In the genomic region with DNA sequence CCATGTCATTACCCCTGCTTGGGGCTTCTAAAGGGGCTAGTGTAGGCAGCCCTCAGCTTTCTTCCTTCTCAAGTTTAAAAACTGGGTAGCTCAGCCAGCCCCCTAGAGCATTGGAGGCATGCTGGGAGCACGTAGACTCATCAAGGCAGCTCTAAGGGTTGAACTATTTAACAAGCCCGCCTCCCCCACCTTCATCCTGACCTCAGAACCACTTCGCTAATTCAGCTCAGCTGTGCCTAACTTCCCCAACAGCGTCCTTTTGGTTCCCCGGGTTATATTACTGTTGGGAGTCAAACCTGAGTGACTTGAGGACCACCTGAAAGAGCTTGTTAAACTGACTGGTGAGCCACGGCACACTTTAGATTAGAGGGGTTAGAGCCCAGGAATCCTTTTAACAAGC, we compare ENCODE assay signal across 20 cellular contexts. TPM values are rescaled to one million over a fixed set of nuclear protein-coding genes. Genes with fewer than 3 reads are reported as not detected.
DNase-seq lines count a peak whose midpoint lies in the region; ATAC-seq and TF ChIP-seq lines count a peak whose summit lies in the region.
"Had no signal": no experiment of that assay in that cellular context is flagged by ENCODE, and none has a peak within 500 bp of the region (broad histone marks: within the 10 kb centered on the region; RNA-seq: fewer than 3 reads in every experiment).

No MANE protein-coding gene starts in this region.

- H3K4me1 ChIP-seq in cardiac muscle cell (ENCODE audit: low read depth) (peaks cover 23% of the 10 kb centered on the region), transverse colon (peaks cover 27 to 65% (median 45%) of the 10 kb centered on the region in 4 donors)
- H3K4me1 ChIP-seq: SJSA1, testis had no signal

- no peak for TF ChIP-seq POLR2A in transverse colon (IDR thresholded peaks at IDR 0.05)

- TF ChIP-seq CTCF in cardiac muscle cell (IDR thresholded peaks at IDR 0.05; ENCODE audit: low read depth, low read length) (no peak), VCaP (conservative IDR thresholded peaks at IDR 0.05) (no peak), transverse colon (IDR thresholded peaks at IDR 0.05) (no peak)

- H3K27ac ChIP-seq in cardiac muscle cell (peak overlapping the region; percentile 76), VCaP (peak overlapping the region; percentile 85), transverse colon (peak overlapping the region; percentile 73 to 75 (median 75))
- H3K27ac ChIP-seq: gastroesophageal sphincter, ovary, SJSA1, testis had no signal

- no peak for DNase-seq in cardiac muscle cell (ENCODE audit: low read depth in 1 of 2, low spot score in 1 of 2)
- no peak for DNase-seq in left ventricle myocardium superior
- no peak for DNase-seq in naive thymus-derived CD8-positive, alpha-beta T cell
- DNase-seq in transverse colon = no peak
- no peak for DNase-seq in stimulated activated CD4-positive, alpha-beta T cell treated with anti-CD3 and anti-CD28 coated beads, Interleukin-15, amount 100 ng/mL, for 24 hours
- DNase-seq: activated CD8-positive, alpha-beta memory T cell treated with anti-CD3 and anti-CD28 coated beads, Interleukin-2, amount 50 U/mL, for 48 hours; activated naive CD4-positive, alpha-beta T cell; CD8-positive, alpha-beta T cell; cortex of kidney; KG1; NCI-H526; ovary; stimulated activated CD4-positive, alpha-beta T cell treated with anti-CD3 and anti-CD28 coated beads, Interleukin-4, amount 100 ng/mL, for 24 hours; T-helper 9 cell; testis had no signal

- no peaks in the 10 kb centered on the region for H3K9me3 Mint-ChIP-seq in naive thymus-derived CD8-positive, alpha-beta T cell
- H3K9me3 Mint-ChIP-seq: CD8-positive, alpha-beta T cell had no signal

- H3K9me3 ChIP-seq in cardiac muscle cell (ENCODE audit: low read depth) (no peaks in the 10 kb centered on the region), transverse colon (no peaks in the 10 kb centered on the region)
- H3K9me3 ChIP-seq: gastroesophageal sphincter, ovary, SJSA1, testis had no signal

- POLR2A ChIA-PET in naive thymus-derived CD8-positive, alpha-beta T cell (lab: Charles Lee) = interaction anchor here (0.6 kb wide), 1 partner anchor 32 kb away, joined by 3 read pairs; no protein-coding TSS in a partner anchor

- intact Hi-C loops in left ventricle myocardium superior (cut with micrococcal nuclease) (no loop called here), transverse colon (cut with DNase I; ENCODE audit: low total_unique reads) (no loop called here)

- ATAC-seq in left ventricle myocardium superior (no peak), GM19455 (IDR thresholded peaks at IDR 0.05; ENCODE audit: unreplicated experiment) (no peak), GM21381 (IDR thresholded peaks at IDR 0.05; ENCODE audit: unreplicated experiment) (no peak)
- ATAC-seq in naive thymus-derived CD8-positive, alpha-beta T cell = no peak
- ATAC-seq: CD8-positive, alpha-beta T cell; gastroesophageal sphincter had no signal

- H3K4me1 Mint-ChIP-seq in naive thymus-derived CD8-positive, alpha-beta T cell = peaks cover 21 to 36% (median 26%) of the 10 kb centered on the region in 4 donors

- 87 to 100% methylated on average over 3 to 6 of the region's 6 CpGs for WGBS in transverse colon (ENCODE audit: low coverage in 1 of 2), 2 donors

- H3K27me3 ChIP-seq in cardiac muscle cell (no peaks in the 10 kb centered on the region), transverse colon (no peaks in the 10 kb centered on the region)
- H3K27me3 ChIP-seq: gastroesophageal sphincter, ovary, SJSA1, testis had no signal

- H3K36me3 Mint-ChIP-seq in naive thymus-derived CD8-positive, alpha-beta T cell = peaks cover 0 to 62% (median 15%) of the 10 kb centered on the region in 3 donors

- H3K27me3 Mint-ChIP-seq in naive thymus-derived CD8-positive, alpha-beta T cell = no peaks in the 10 kb centered on the region

- H3K36me3 ChIP-seq in cardiac muscle cell (no peaks in the 10 kb centered on the region), transverse colon (peaks cover 0 to 14% (median 4%) of the 10 kb centered on the region in 4 donors)
- H3K36me3 ChIP-seq: ovary had no signal

- peak overlapping the region in 9 of 10 donors; percentile 7 to 81 (median 35) for H3K27ac Mint-ChIP-seq in naive thymus-derived CD8-positive, alpha-beta T cell

- no peak for TF ChIP-seq EP300 in transverse colon (IDR thresholded peaks at IDR 0.05; ENCODE audit: low read depth)

- H3K4me3 Mint-ChIP-seq in naive thymus-derived CD8-positive, alpha-beta T cell = no peak overlapping the region
- H3K4me3 Mint-ChIP-seq: CD8-positive, alpha-beta T cell had no signal

- H3K4me3 ChIP-seq in cardiac muscle cell = no peak overlapping the region
- H3K4me3 ChIP-seq in transverse colon = no peak overlapping the region
- H3K4me3 ChIP-seq: gastroesophageal sphincter, ovary, SJSA1, testis had no signal

- in situ Hi-C loops in transverse colon (cut with MboI; ENCODE audit: low pct_ligation_motif_present in 1 of 4, low pct_unique_long_range_greater_than_20kb in 1 of 4, low sequenced_read_pairs in 3 of 4) = no loop called here

RNA-seq across cellular contexts. Expression of a gene that starts 30.1 kb away (rescaled TPM):
- total RNA-seq in cardiac muscle cell (32.6 and 36.2 TPM in 2 replicates), left ventricle myocardium superior (85.9 TPM), transverse colon (100 to 1,000 TPM in 1 of 4 donors, 10 to 100 TPM in 3; 35.8 to 139 (median 87.0) TPM)
- polyA plus RNA-seq in cardiac muscle cell = 39.0 and 43.0 TPM in 2 replicates
- total RNA-seq in naive thymus-derived CD8-positive, alpha-beta T cell = 100 to 1,000 TPM; 200 to 216 TPM
- polyA plus RNA-seq in naive thymus-derived CD8-positive, alpha-beta T cell = 100 to 1,000 TPM; 121 to 140 (median 131) TPM
